11 cellular contexts compared by ENCODE assay signal in genomic region chr3:31106204-31106603, GRCh38.
DNase-seq lines count a peak whose midpoint lies in the region; ATAC-seq and TF ChIP-seq lines count a peak whose summit lies in the region.
"Had no signal": no experiment of that assay in that cellular context is flagged by ENCODE, and none has a peak within 500 bp of the region (broad histone marks: within the 10 kb centered on the region; RNA-seq: fewer than 3 reads in every experiment).

No MANE protein-coding gene starts in this region.

- H3K27me3 ChIP-seq in SK-N-SH (ENCODE audit: insufficient read depth) (no peaks in the 10 kb centered on the region), PC-3 (ENCODE audit: low read length) (no peaks in the 10 kb centered on the region), fibroblast of lung (ENCODE audit: control insufficient read depth, insufficient read depth, low read length) (no peaks in the 10 kb centered on the region), tibial nerve (no peaks in the 10 kb centered on the region)

- TF ChIP-seq POLR2A in tibial nerve (IDR thresholded peaks at IDR 0.05), result no peak

- POLR2A ChIA-PET in SK-N-SH (lab: Yijun Ruan, JAX) (no interaction called here), PC-3 (lab: Charles Lee; ENCODE audit: unreplicated experiment) (no interaction called here)

- H3K36me3 ChIP-seq in SK-N-SH (replicated peaks in 1 of 2; ENCODE audit: control insufficient read depth in 1 of 2, insufficient read depth in 2 of 2, low read length in 1 of 2) (no peaks in the 10 kb centered on the region), PC-3 (ENCODE audit: low read depth, low read length) (no peaks in the 10 kb centered on the region), fibroblast of lung (ENCODE audit: control insufficient read depth, insufficient read depth, low read length) (no peaks in the 10 kb centered on the region), tibial nerve (no peaks in the 10 kb centered on the region)

- H3K79me2 ChIP-seq in SK-N-SH (ENCODE audit: insufficient read depth), result no peaks in the 10 kb centered on the region
- no peaks in the 10 kb centered on the region for H3K79me2 ChIP-seq in PC-3 (ENCODE audit: low read length)
- H3K79me2 ChIP-seq in fibroblast of lung (ENCODE audit: control insufficient read depth, insufficient read depth, low read length), result no peaks in the 10 kb centered on the region

- DNase-seq in SK-N-SH, result no peak
- peak; percentile 82 for DNase-seq in PC-3
- DNase-seq in fibroblast of lung (ENCODE audit: low read depth in 2 of 2), result peak; percentile 59 to 90
- DNase-seq in tibial nerve (ENCODE audit: low spot score in 2 of 2), result peak; percentile 14 to 41
- DNase-seq in DMS53 treated with DMSO at 0.1 percent for 48 hours (lab: John Stamatoyannopoulos, UW; ENCODE audit: unreplicated experiment), result no peak
- DNase-seq in DMS114 treated with DMSO at 0.1 percent for 48 hours (lab: John Stamatoyannopoulos, UW; ENCODE audit: unreplicated experiment), result no peak
- no peak for DNase-seq in ACHN
- DNase-seq: activated naive CD8-positive, alpha-beta T cell treated with anti-CD3 and anti-CD28 coated beads, Interleukin-2, amount 10 ng/mL, durations not matched to agents 7 days and 5 days; stimulated activated CD4-positive, alpha-beta T cell treated with anti-CD3 and anti-CD28 coated beads, Interleukin-2, amount 100 ng/mL, for 48 hours had no signal

- H3K9ac ChIP-seq in SK-N-SH (no peak overlapping the region), PC-3 (ENCODE audit: low read length) (peak overlapping the region; percentile 24; the same call in 1 of the 2 replicates), fibroblast of lung (ENCODE audit: insufficient read depth, low read length) (no peak overlapping the region)

- ATAC-seq in SK-N-SH treated with all-trans-retinoic acid at 6 μM for 48 hours (peak; percentile 51), PC-3 (peak; percentile 53)

- H3K9me2 ChIP-seq in SK-N-SH (no peaks in the 10 kb centered on the region), PC-3 (replicated peaks; ENCODE audit: low read length) (no peaks in the 10 kb centered on the region)

- H3K27ac ChIP-seq in SK-N-SH (ENCODE audit: low read depth in 2 of 2, low read length in 1 of 2), result no peak overlapping the region
- H3K27ac ChIP-seq in PC-3 (ENCODE audit: low read length), result peak overlapping the region; percentile 92
- H3K27ac ChIP-seq in fibroblast of lung (ENCODE audit: insufficient read depth, low read length), result peak overlapping the region; percentile 15
- H3K27ac ChIP-seq in tibial nerve, result no peak overlapping the region
- H3K27ac ChIP-seq: SK-N-MC had no signal

- BruUV-seq in PC-3 (replicated peaks; lab: Mats Ljungman, UMichigan), result no TSS peak

- H2AFZ ChIP-seq in SK-N-SH (ENCODE audit: low read depth) (no peak overlapping the region), PC-3 (ENCODE audit: low read length) (no peak overlapping the region), fibroblast of lung (ENCODE audit: low read length) (no peak overlapping the region)

- TF ChIP-seq CTCF in SK-N-SH (IDR thresholded peaks at IDR 0.05) (no peak), PC-3 (conservative IDR thresholded peaks at IDR 0.05; ENCODE audit: low read depth, low read length) (peak; percentile 41; the same call in 1 of the 2 replicates), fibroblast of lung (conservative IDR thresholded peaks at IDR 0.05 in 1 of 2, IDR thresholded peaks at IDR 0.05 in 1 of 2; ENCODE audit: low read depth in 1 of 2, low read length in 2 of 2) (no peak), tibial nerve (IDR thresholded peaks at IDR 0.05) (no peak)

- intact Hi-C loops in PC-3 (cut with micrococcal nuclease), result loop anchor here (10.0 kb wide), 1 partner anchor 131 kb away; no protein-coding TSS in a partner anchor

- in situ Hi-C loops in ACHN (cut with HindIII; ENCODE audit: low pct_ligation_motif_present, low pct_unique_long_range_greater_than_20kb, low sequenced_read_pairs), result no loop called here

- TF ChIP-seq RAD21 in SK-N-SH (IDR thresholded peaks at IDR 0.05; ENCODE audit: low read length), result no peak

- H3K4me1 ChIP-seq in SK-N-SH (ENCODE audit: control insufficient read depth in 1 of 2, insufficient read depth in 2 of 2, low read depth in 1 of 2, low read length in 1 of 2) (peaks cover 0 to 3% of the 10 kb centered on the region in 2 experiments; a peak in 2 of 4 replicates), PC-3 (ENCODE audit: insufficient read depth, low read length) (peaks cover 34% of the 10 kb centered on the region), fibroblast of lung (ENCODE audit: control insufficient read depth, extremely low read depth, insufficient read depth, low read length) (peaks cover 7% of the 10 kb centered on the region), tibial nerve (peaks cover 0 to 12% (median 0%) of the 10 kb centered on the region in 4 donors)

- WGBS in SK-N-SH (ENCODE audit: low lambda C conversion rate), result 71% methylated on average over 2 of the region's 2 CpGs
- WGBS in tibial nerve, 2 donors, result 66 to 70% methylated on average over 2 of the region's 2 CpGs

- H3K9me3 ChIP-seq in SK-N-SH (no peaks in the 10 kb centered on the region), PC-3 (ENCODE audit: low read length) (no peaks in the 10 kb centered on the region), fibroblast of lung (ENCODE audit: control insufficient read depth, insufficient read depth, low read depth, low read length) (no peaks in the 10 kb centered on the region), tibial nerve (no peaks in the 10 kb centered on the region)

- TF ChIP-seq EP300 in SK-N-SH (IDR thresholded peaks at IDR 0.05; ENCODE audit: borderline replicate concordance in 1 of 2, low read depth in 1 of 2, low read length in 1 of 2), result no peak
- no peak for TF ChIP-seq EP300 in tibial nerve (IDR thresholded peaks at IDR 0.05)

- CTCF ChIA-PET in SK-N-SH (lab: Yijun Ruan, JAX) (no interaction called here), PC-3 (lab: Charles Lee) (no interaction called here)

- no peak overlapping the region for H3K4me2 ChIP-seq in SK-N-SH
- H3K4me2 ChIP-seq in PC-3 (ENCODE audit: low read length), result peak overlapping the region; percentile 42
- H3K4me2 ChIP-seq in fibroblast of lung (ENCODE audit: extremely low read depth, insufficient read depth, low read length), result peak overlapping the region; percentile 30

- H4K20me1 ChIP-seq in SK-N-SH (ENCODE audit: insufficient read depth) (no peaks in the 10 kb centered on the region), PC-3 (ENCODE audit: low read length) (no peaks in the 10 kb centered on the region), fibroblast of lung (ENCODE audit: control insufficient read depth, extremely low read depth, insufficient read depth, low read length) (no peaks in the 10 kb centered on the region)

- H3F3A ChIP-seq in SK-N-SH (replicated peaks; ENCODE audit: insufficient read depth), result peaks cover 10% of the 10 kb centered on the region
- H3F3A ChIP-seq in PC-3 (ENCODE audit: low read length, unreplicated experiment), result no peaks in the 10 kb centered on the region

- H3K4me3 ChIP-seq in SK-N-SH (ENCODE audit: low read depth in 2 of 2, low read length in 1 of 2), result no peak overlapping the region
- H3K4me3 ChIP-seq in PC-3 (ENCODE audit: low read length), result 0 out of 2 replicates have a peak overlapping the region, but pooled peaks have one; percentile 8
- H3K4me3 ChIP-seq in fibroblast of lung (replicated peaks in 1 of 4; ENCODE audit: control extremely low read depth in 1 of 4, insufficient read depth in 1 of 4, low read depth in 3 of 4, low read length in 4 of 4), result no peak overlapping the region
- no peak overlapping the region for H3K4me3 ChIP-seq in tibial nerve
- H3K4me3 ChIP-seq: SK-N-MC had no signal

TF ChIP-seq in SK-N-SH, 30 proteins besides CTCF, POLR2A, EP300 and RAD21 (continues in another document):
- TF ChIP-seq FOSL2 (IDR thresholded peaks at IDR 0.05; ENCODE audit: borderline replicate concordance, low read depth) (no peak), USF1 (IDR thresholded peaks at IDR 0.05; ENCODE audit: borderline replicate concordance, low read depth) (no peak), GATA2 (CRISPR knock-in tag; IDR thresholded peaks at IDR 0.05) (no peak), GABPA (IDR thresholded peaks at IDR 0.05; ENCODE audit: low read depth) (no peak), JUND (IDR thresholded peaks at IDR 0.05) (no peak), RFX5 (IDR thresholded peaks at IDR 0.05; ENCODE audit: low read length) (no peak), NFIC (IDR thresholded peaks at IDR 0.05; ENCODE audit: borderline replicate concordance) (no peak), PBX3 (IDR thresholded peaks at IDR 0.05) (no peak), TAF1 (IDR thresholded peaks at IDR 0.05; ENCODE audit: borderline replicate concordance, low read depth, low read length) (no peak), EZH2phosphoT487 (IDR thresholded peaks at IDR 0.05; ENCODE audit: borderline replicate concordance, low read depth) (no peak)

Comparison
In these comparisons a context has a peak if more than half of its experiments do, and no peak if none do; other contexts are left out.
1. DNase-seq: peak in PC-3 (single experiment), fibroblast of lung (2 of 2) and tibial nerve (2 of 2); none in SK-N-SH (single experiment), DMS53 treated with DMSO at 0.1 percent for 48 hours (single experiment), DMS114 treated with DMSO at 0.1 percent for 48 hours (single experiment) and ACHN (single experiment).
2. H3K27ac ChIP-seq: peak in PC-3 (single experiment) and fibroblast of lung (single experiment); none in SK-N-SH (0 of 2) and tibial nerve (0 of 4).